Comparison of ENCODE assay signal across 15 cellular contexts in genomic region chr3:104080228-104080627, GRCh38.
DNase-seq lines count a peak whose midpoint lies in the region; ATAC-seq, FAIRE-seq and TF ChIP-seq lines count a peak whose summit lies in the region.
"Had no signal": no experiment of that assay in that cellular context is flagged by ENCODE, and none has a peak within 500 bp of the region (broad histone marks: within the 10 kb centered on the region; RNA-seq: fewer than 3 reads in every experiment).

No MANE protein-coding gene starts in this region.

- no peak overlapping the region for H2BK12ac ChIP-seq in H1 (ENCODE audit: low read depth, low read length)

- no peaks in the 10 kb centered on the region for H3K23me2 ChIP-seq in H1 (ENCODE audit: low read depth, low read length)

- TF ChIP-seq POLR2A in A549 (IDR thresholded peaks at IDR 0.05; ENCODE audit: low read length) (no peak), H1 (IDR thresholded peaks at IDR 0.05; ENCODE audit: control extremely low read depth in 1 of 2, low read depth in 2 of 2, low read length in 2 of 2) (no peak)

- DNase-seq in DMS 273 (lab: John Stamatoyannopoulos, UW; ENCODE audit: unreplicated experiment): peak; percentile 12
- no peak for DNase-seq in DMS 273 treated with DMSO at 0.1 percent for 48 hours (lab: John Stamatoyannopoulos, UW)
- DNase-seq in A549 (ENCODE audit: low read depth in 1 of 2, low spot score in 1 of 2): no peak
- DNase-seq in NCI-H524 treated with DMSO at 0.1 percent for 48 hours (lab: John Stamatoyannopoulos, UW): peak; percentile 99
- no peak for DNase-seq in H1 (ENCODE audit: low read depth in 1 of 2, low spot score in 2 of 2)
- DNase-seq in HPDE6-E6E7 (ENCODE audit: extremely low spot score): no peak
- no peak for DNase-seq in DMS153 (lab: John Stamatoyannopoulos, UW)
- DNase-seq: CD4-positive, alpha-beta memory T cell; GOT3; H9 had no signal

- no peak overlapping the region for H4K8ac ChIP-seq in H1 (ENCODE audit: extremely low read depth, insufficient read depth, low read length)

- H3K36me3 ChIP-seq in H1 (ENCODE audit: control insufficient read depth in 2 of 4, insufficient read depth in 4 of 4, low read length in 3 of 4): no peaks in the 10 kb centered on the region
- H3K36me3 ChIP-seq: BLaER1 had no signal

- no peak overlapping the region for H2BK15ac ChIP-seq in H1 (ENCODE audit: low read length)

- H3K79me2 ChIP-seq in H1 (ENCODE audit: control insufficient read depth in 1 of 2, insufficient read depth in 2 of 2, low read length in 2 of 2): no peaks in the 10 kb centered on the region

- ATAC-seq in A549: no peak

- POLR2A ChIA-PET in A549 (lab: Yijun Ruan, JAX) (no interaction called here), H1 (lab: Charles Lee; ENCODE audit: partially characterized antibody) (no interaction called here)

- WGBS in A549 (ENCODE audit: missing lambda C conversion rate): 5% methylated on average over 1 of the region's 1 CpG
- 96% methylated on average over 1 of the region's 1 CpG; no CpG with 5 or more reads in 1 of the 2 experiments for WGBS in H1 (ENCODE audit: extremely low coverage in 1 of 2, insufficient coverage in 1 of 2, insufficient read length in 1 of 2, insufficient replicate concordance in 2 of 2, low coverage in 1 of 2, low lambda C conversion rate in 2 of 2, missing lambda C conversion rate in 1 of 2), 2 experiments

- no peak overlapping the region for H4K91ac ChIP-seq in H1 (replicated peaks; ENCODE audit: insufficient read length, low read length)

- H3K18ac ChIP-seq in H1 (ENCODE audit: extremely low read depth, low read length): no peak overlapping the region

- H2BK5ac ChIP-seq in H1 (ENCODE audit: low read depth, low read length): no peak overlapping the region

- no peak overlapping the region for H3K27ac ChIP-seq in A549
- H3K27ac ChIP-seq in H1 (ENCODE audit: low read depth, low read length): no peak overlapping the region
- H3K27ac ChIP-seq: 22Rv1, BLaER1 had no signal

- H2BK20ac ChIP-seq in H1 (ENCODE audit: low read length): no peak overlapping the region

- no peaks in the 10 kb centered on the region for H4K20me1 ChIP-seq in H1 (replicated peaks in 1 of 2; ENCODE audit: control insufficient read depth in 1 of 2, insufficient read depth in 2 of 2, low read length in 2 of 2)
- H4K20me1 ChIP-seq: BLaER1 had no signal

- no peak overlapping the region for H3K23ac ChIP-seq in H1 (ENCODE audit: insufficient read length)

- no peak overlapping the region for H3K4me3 ChIP-seq in A549
- no peak overlapping the region for H3K4me3 ChIP-seq in H1 (ENCODE audit: extremely low read depth in 1 of 4, insufficient read depth in 2 of 4, low read depth in 3 of 4, low read length in 4 of 4)
- H3K4me3 ChIP-seq: BLaER1 had no signal

- H2BK120ac ChIP-seq in H1 (replicated peaks; ENCODE audit: low read depth, low read length): no peak overlapping the region

- no peak overlapping the region for H2AFZ ChIP-seq in H1 (ENCODE audit: low read length)

- no peak overlapping the region for H3K14ac ChIP-seq in H1 (ENCODE audit: insufficient read length)

- H2AK5ac ChIP-seq in H1 (ENCODE audit: low read depth, low read length): no peak overlapping the region

- no peaks in the 10 kb centered on the region for H3K27me3 ChIP-seq in H1 (replicated peaks in 1 of 4; ENCODE audit: control insufficient read depth in 3 of 4, extremely low read depth in 1 of 4, insufficient read depth in 3 of 4, low read length in 3 of 4)
- H3K27me3 ChIP-seq: BLaER1 had no signal

- H3K4ac ChIP-seq in H1 (replicated peaks; ENCODE audit: insufficient read length, low read depth, low read length): no peak overlapping the region

- CTCF ChIA-PET in A549 (lab: Yijun Ruan, JAX) (no interaction called here), H1 (lab: Charles Lee; ENCODE audit: partially characterized antibody) (interaction anchor here (0.6 to 3.1 kb wide), 2 partner anchors 8 to 21 kb away, joined by 4 to 11 read pairs; no protein-coding TSS in a partner anchor)

- no peak for TF ChIP-seq EP300 in A549 (IDR thresholded peaks at IDR 0.05)
- no peak for TF ChIP-seq EP300 in H1 (IDR thresholded peaks at IDR 0.05; ENCODE audit: borderline replicate concordance in 1 of 2, low read depth in 2 of 2, low read length in 2 of 2)

- FAIRE-seq in A549 (lab: Jason Lieb, UNC) (no peak), H1 (lab: Jason Lieb, UNC) (no peak)
- FAIRE-seq: G401.6, GM12891, GM19239 had no signal

- H3K9me3 ChIP-seq in A549 (no peaks in the 10 kb centered on the region), H1 (ENCODE audit: insufficient read depth in 2 of 2, low read depth in 1 of 2, low read length in 1 of 2) (no peaks in the 10 kb centered on the region)
- H3K9me3 ChIP-seq: BLaER1 had no signal

- no peak overlapping the region for H4K5ac ChIP-seq in H1 (ENCODE audit: insufficient read length, low read depth, low read length)

- no peaks in the 10 kb centered on the region for H3K79me1 ChIP-seq in H1 (ENCODE audit: low read depth, low read length)

- no peak for TF ChIP-seq CTCF in A549 (IDR thresholded peaks at IDR 0.05)
- no peak for TF ChIP-seq CTCF in H1 (IDR thresholded peaks at IDR 0.05; ENCODE audit: control extremely low read depth in 1 of 3, insufficient read depth in 1 of 3, low read depth in 1 of 3, low read length in 3 of 3)

- no peak overlapping the region for H3K56ac ChIP-seq in H1 (replicated peaks; ENCODE audit: insufficient read length, low read depth, low read length)

- H3K4me1 ChIP-seq in A549 (no peaks in the 10 kb centered on the region), H1 (replicated peaks in 1 of 4; ENCODE audit: control insufficient read depth in 3 of 4, insufficient read depth in 4 of 4, low read length in 3 of 4) (no peaks in the 10 kb centered on the region)
- H3K4me1 ChIP-seq: BLaER1 had no signal

- no peak for TF ChIP-seq RAD21 in A549 (conservative IDR thresholded peaks at IDR 0.05 in 1 of 2, IDR thresholded peaks at IDR 0.05 in 1 of 2)
- no peak for TF ChIP-seq RAD21 in H1 (IDR thresholded peaks at IDR 0.05 in 1 of 2, conservative IDR thresholded peaks at IDR 0.05 in 1 of 2; ENCODE audit: low read depth in 2 of 2, low read length in 2 of 2)

- H3K4me2 ChIP-seq in A549 (no peak overlapping the region), H1 (ENCODE audit: insufficient read depth in 1 of 2, low read depth in 2 of 2, low read length in 2 of 2) (no peak overlapping the region)
- H3K4me2 ChIP-seq: BLaER1 had no signal

- no peak overlapping the region for H3K9ac ChIP-seq in H1 (replicated peaks in 1 of 4; ENCODE audit: extremely low read depth in 1 of 4, low read depth in 3 of 4, low read length in 3 of 4)
- H3K9ac ChIP-seq: BLaER1 had no signal

TF ChIP-seq in A549, 52 proteins besides CTCF, POLR2A, EP300 and RAD21:
- no peak for TF ChIP-seq SMC3 (IDR thresholded peaks at IDR 0.05)
- no peak for TF ChIP-seq RCOR1 (IDR thresholded peaks at IDR 0.05; ENCODE audit: low read depth, low read length)
- TF ChIP-seq HOXB13 (CRISPR knock-in tag; IDR thresholded peaks at IDR 0.05; ENCODE audit: low read depth): no peak
- TF ChIP-seq E2F6 (IDR thresholded peaks at IDR 0.05; ENCODE audit: borderline replicate concordance, low read depth): no peak
- TF ChIP-seq CHD4 (IDR thresholded peaks at IDR 0.05; ENCODE audit: borderline replicate concordance): no peak
- TF ChIP-seq NFE2L2 (conservative IDR thresholded peaks at IDR 0.05; ENCODE audit: low read length): peak; percentile 40; the same call in 1 of the 2 replicates
- TF ChIP-seq MAFK (IDR thresholded peaks at IDR 0.05; ENCODE audit: partially characterized antibody): peak; percentile 92
- TF ChIP-seq MYC (IDR thresholded peaks at IDR 0.05; ENCODE audit: borderline replicate concordance, low read length): no peak
TF ChIP-seq in A549: peak in this region for 2.

TF ChIP-seq in H1, 55 proteins besides CTCF, POLR2A, EP300 and RAD21:
- TF ChIP-seq TAF1 (IDR thresholded peaks at IDR 0.05; ENCODE audit: low read depth, low read length) (no peak), MAFK (IDR thresholded peaks at IDR 0.05; ENCODE audit: low read depth, low read length) (peak; percentile 87)

Comparison
In these comparisons a context has a peak if more than half of its experiments do, and no peak if none do; other contexts are left out.
1. DNase-seq: peak in DMS 273 (single experiment) and NCI-H524 treated with DMSO at 0.1 percent for 48 hours (single experiment); none in DMS 273 treated with DMSO at 0.1 percent for 48 hours (single experiment), A549 (0 of 2), H1 (0 of 2), HPDE6-E6E7 (single experiment) and DMS153 (single experiment).